In genomic region chr6:125507987-125508655, GRCh38 we compare ENCODE assay signal across 13 cellular contexts.
DNase-seq lines count a peak whose midpoint lies in the region; ATAC-seq and TF ChIP-seq lines count a peak whose summit lies in the region.
"Had no signal": no experiment of that assay in that cellular context is flagged by ENCODE, and none has a peak within 500 bp of the region (broad histone marks: within the 10 kb centered on the region; RNA-seq: fewer than 3 reads in every experiment).

No MANE protein-coding gene starts in this region.

- no peak for TF ChIP-seq CTCF in MCF 10A (IDR thresholded peaks at IDR 0.05; ENCODE audit: unreplicated experiment)
- TF ChIP-seq CTCF in mammary epithelial cell (conservative IDR thresholded peaks at IDR 0.05 in 1 of 2, IDR thresholded peaks at IDR 0.05 in 1 of 2; ENCODE audit: extremely low read depth in 1 of 2, insufficient read depth in 1 of 2, low read depth in 1 of 2, low read length in 2 of 2): no peak
- no peak for TF ChIP-seq CTCF in CD4-positive, alpha-beta T cell (IDR thresholded peaks at IDR 0.05)

- no peak overlapping the region for H3K4me2 ChIP-seq in mammary epithelial cell (ENCODE audit: insufficient read depth, low read depth, low read length)
- H3K4me2 ChIP-seq: KMS-11 had no signal

- H3K4me1 ChIP-seq in mammary epithelial cell (ENCODE audit: insufficient read depth, low read length): no peaks in the 10 kb centered on the region

- H3K27ac ChIP-seq in mammary epithelial cell (ENCODE audit: insufficient read depth, low read depth, low read length): no peak overlapping the region
- no peak overlapping the region for H3K27ac ChIP-seq in CD4-positive, alpha-beta T cell (ENCODE audit: low read depth, low read length)
- H3K27ac ChIP-seq: KMS-11 had no signal

- BruUV-seq in MCF 10A (replicated peaks; lab: Mats Ljungman, UMichigan): no TSS peak
- no TSS peak for BruUV-seq in mammary epithelial cell (replicated peaks; lab: Mats Ljungman, UMichigan)

- H3K27me3 ChIP-seq in mammary epithelial cell (ENCODE audit: insufficient read depth, low read length): no peaks in the 10 kb centered on the region
- H3K27me3 ChIP-seq in CD4-positive, alpha-beta T cell (ENCODE audit: control insufficient read depth, insufficient read depth, low read length): peaks cover 4% of the 10 kb centered on the region

- no peak overlapping the region for H3K27ac Mint-ChIP-seq in MCF 10A (ENCODE audit: low read depth, unreplicated experiment)
- no peak overlapping the region for H3K27ac Mint-ChIP-seq in activated T-helper 2 cell treated with anti-CD3 and anti-CD28 coated beads, Interferon-gamma antibody, Interleukin-2, Interleukin-4, amounts not matched to agents 10 μg/mL and 5 μg/mL and 100 μg/mL, durations not matched to agents 14 hours and 24 hours and 36 hours
- no peak overlapping the region for H3K27ac Mint-ChIP-seq in CD4-positive, alpha-beta T cell
- H3K27ac Mint-ChIP-seq: activated naive CD8-positive, alpha-beta T cell treated with anti-CD3 and anti-CD28 coated beads, Interleukin-2, amount 10 ng/mL, durations not matched to agents 7 days and 5 days had no signal

- H3K36me3 Mint-ChIP-seq in MCF 10A (ENCODE audit: insufficient read depth, unreplicated experiment): no peaks in the 10 kb centered on the region
- no peaks in the 10 kb centered on the region for H3K36me3 Mint-ChIP-seq in activated T-helper 2 cell treated with anti-CD3 and anti-CD28 coated beads, Interferon-gamma antibody, Interleukin-2, Interleukin-4, amounts not matched to agents 10 μg/mL and 5 μg/mL and 100 μg/mL, durations not matched to agents 14 hours and 24 hours and 36 hours (ENCODE audit: low read depth)
- no peaks in the 10 kb centered on the region for H3K36me3 Mint-ChIP-seq in CD4-positive, alpha-beta T cell (ENCODE audit: low read depth)
- H3K36me3 Mint-ChIP-seq: activated naive CD8-positive, alpha-beta T cell treated with anti-CD3 and anti-CD28 coated beads, Interleukin-2, amount 10 ng/mL, durations not matched to agents 7 days and 5 days had no signal

- no peak overlapping the region for H2AFZ ChIP-seq in mammary epithelial cell (ENCODE audit: low read depth, low read length)

- dilution Hi-C loops in mammary epithelial cell (cut with HindIII; ENCODE audit: low sequenced_read_pairs): no loop called here

- in situ Hi-C loops in mammary epithelial cell (cut with MboI; ENCODE audit: low sequenced_read_pairs in 2 of 2): loop anchor here in 1 of 2 donors (25.0 kb wide), 1 partner anchor 254 kb away; no protein-coding TSS in a partner anchor

- no peak overlapping the region for H3K4me3 Mint-ChIP-seq in MCF 10A (ENCODE audit: unreplicated experiment)
- H3K4me3 Mint-ChIP-seq in activated T-helper 2 cell treated with anti-CD3 and anti-CD28 coated beads, Interferon-gamma antibody, Interleukin-2, Interleukin-4, amounts not matched to agents 10 μg/mL and 5 μg/mL and 100 μg/mL, durations not matched to agents 14 hours and 24 hours and 36 hours (ENCODE audit: low read depth): no peak overlapping the region
- H3K4me3 Mint-ChIP-seq in CD4-positive, alpha-beta T cell: no peak overlapping the region
- H3K4me3 Mint-ChIP-seq: activated naive CD8-positive, alpha-beta T cell treated with anti-CD3 and anti-CD28 coated beads, Interleukin-2, amount 10 ng/mL, durations not matched to agents 7 days and 5 days had no signal

- no peaks in the 10 kb centered on the region for H3K9me3 Mint-ChIP-seq in MCF 10A (ENCODE audit: unreplicated experiment)
- H3K9me3 Mint-ChIP-seq in activated T-helper 2 cell treated with anti-CD3 and anti-CD28 coated beads, Interferon-gamma antibody, Interleukin-2, Interleukin-4, amounts not matched to agents 10 μg/mL and 5 μg/mL and 100 μg/mL, durations not matched to agents 14 hours and 24 hours and 36 hours: no peaks in the 10 kb centered on the region
- no peaks in the 10 kb centered on the region for H3K9me3 Mint-ChIP-seq in CD4-positive, alpha-beta T cell
- H3K9me3 Mint-ChIP-seq: activated naive CD8-positive, alpha-beta T cell treated with anti-CD3 and anti-CD28 coated beads, Interleukin-2, amount 10 ng/mL, durations not matched to agents 7 days and 5 days had no signal

- H3K36me3 ChIP-seq in mammary epithelial cell (ENCODE audit: insufficient read depth, low read length): no peaks in the 10 kb centered on the region

- peaks cover 90% of the 10 kb centered on the region for H3K27me3 Mint-ChIP-seq in MCF 10A (ENCODE audit: insufficient read depth, unreplicated experiment)
- peaks cover 2% of the 10 kb centered on the region for H3K27me3 Mint-ChIP-seq in activated T-helper 2 cell treated with anti-CD3 and anti-CD28 coated beads, Interferon-gamma antibody, Interleukin-2, Interleukin-4, amounts not matched to agents 10 μg/mL and 5 μg/mL and 100 μg/mL, durations not matched to agents 14 hours and 24 hours and 36 hours (ENCODE audit: low read depth)
- peaks cover 10% of the 10 kb centered on the region for H3K27me3 Mint-ChIP-seq in CD4-positive, alpha-beta T cell

- WGBS in mammary epithelial cell (ENCODE audit: low coverage, missing lambda C conversion rate): 83% methylated on average over 4 of the region's 4 CpGs

- no peaks in the 10 kb centered on the region for H3K79me2 ChIP-seq in mammary epithelial cell (ENCODE audit: insufficient read depth, low read length)

- no peak for ATAC-seq in CD4-positive, alpha-beta T cell (ENCODE audit: poor library complexity)
- ATAC-seq in HG02938 (IDR thresholded peaks at IDR 0.05; ENCODE audit: unreplicated experiment): no peak
- ATAC-seq: esophagus mucosa had no signal

- no peak overlapping the region for H3K9ac ChIP-seq in mammary epithelial cell (ENCODE audit: insufficient read depth, low read length)
- H3K9ac ChIP-seq: KMS-11 had no signal

- DNase-seq in MCF 10A (ENCODE audit: unreplicated experiment): peak; percentile 11
- DNase-seq in mammary epithelial cell: no peak
- DNase-seq in NCI-H226: peak; percentile 31
- DNase-seq in dermis blood vessel endothelial cell: peak; percentile 73
- peak; percentile 77 for DNase-seq in smooth muscle cell of the brain vasculature (ENCODE audit: low read depth, low spot score)
- no peak for DNase-seq in activated T-helper 2 cell treated with anti-CD3 and anti-CD28 coated beads, Interferon-gamma antibody, Interleukin-2, Interleukin-4, amounts not matched to agents 10 μg/mL and 5 μg/mL and 100 μg/mL, durations not matched to agents 14 hours and 24 hours and 36 hours (ENCODE audit: low spot score)
- DNase-seq in CD4-positive, alpha-beta T cell: no peak
- DNase-seq: activated naive CD8-positive, alpha-beta T cell treated with anti-CD3 and anti-CD28 coated beads, Interleukin-2, amount 10 ng/mL, durations not matched to agents 7 days and 5 days; stimulated activated CD4-positive, alpha-beta T cell treated with anti-CD3 and anti-CD28 coated beads, Interleukin-12 subunit alpha, Interleukin-12 subunit beta, amount 100 ng/mL, for 4 hours; stimulated activated naive CD4-positive, alpha-beta T cell had no signal

- no peaks in the 10 kb centered on the region for H4K20me1 ChIP-seq in mammary epithelial cell (ENCODE audit: insufficient read depth, low read length)

- intact Hi-C loops in MCF 10A (cut with micrococcal nuclease) (no loop called here), mammary epithelial cell (cut with micrococcal nuclease) (no loop called here)
- intact Hi-C loops in activated T-helper 2 cell treated with anti-CD3 and anti-CD28 coated beads, Interferon-gamma antibody, Interleukin-2, Interleukin-4, amounts not matched to agents 10 μg/mL and 5 μg/mL and 100 μg/mL, durations not matched to agents 14 hours and 24 hours and 36 hours (cut with micrococcal nuclease): no loop called here
- intact Hi-C loops in CD4-positive, alpha-beta T cell (cut with DNase I, micrococcal nuclease): no loop called here

- no peak overlapping the region for H3K4me3 ChIP-seq in mammary epithelial cell (replicated peaks in 1 of 3; ENCODE audit: insufficient read depth in 1 of 3, low read depth in 2 of 3, low read length in 3 of 3)

- POLR2A ChIA-PET in MCF 10A (lab: Yijun Ruan, JAX): no interaction called here
- POLR2A ChIA-PET in CD4-positive, alpha-beta T cell (lab: Charles Lee): no interaction called here

- H3K4me1 Mint-ChIP-seq in MCF 10A (ENCODE audit: insufficient read depth, unreplicated experiment): no peaks in the 10 kb centered on the region
- H3K4me1 Mint-ChIP-seq in activated T-helper 2 cell treated with anti-CD3 and anti-CD28 coated beads, Interferon-gamma antibody, Interleukin-2, Interleukin-4, amounts not matched to agents 10 μg/mL and 5 μg/mL and 100 μg/mL, durations not matched to agents 14 hours and 24 hours and 36 hours (ENCODE audit: low read depth): no peaks in the 10 kb centered on the region
- H3K4me1 Mint-ChIP-seq in CD4-positive, alpha-beta T cell (ENCODE audit: low read depth): no peaks in the 10 kb centered on the region
- H3K4me1 Mint-ChIP-seq: activated naive CD8-positive, alpha-beta T cell treated with anti-CD3 and anti-CD28 coated beads, Interleukin-2, amount 10 ng/mL, durations not matched to agents 7 days and 5 days had no signal

- H3K9me3 ChIP-seq in mammary epithelial cell (replicated peaks; ENCODE audit: insufficient read depth, low read length): no peaks in the 10 kb centered on the region
- no peaks in the 10 kb centered on the region for H3K9me3 ChIP-seq in CD4-positive, alpha-beta T cell (ENCODE audit: control insufficient read depth, low read length)

- CTCF ChIA-PET in MCF 10A (lab: Yijun Ruan, JAX): no interaction called here
- CTCF ChIA-PET in mammary epithelial cell (lab: Charles Lee; ENCODE audit: low non-redundant PET): no interaction called here
- CTCF ChIA-PET in CD4-positive, alpha-beta T cell (lab: Charles Lee): no interaction called here

Comparison
In these comparisons a context has a peak if more than half of its experiments do, and no peak if none do; other contexts are left out.
1. DNase-seq: peak in MCF 10A (single experiment), NCI-H226 (single experiment), dermis blood vessel endothelial cell (single experiment) and smooth muscle cell of the brain vasculature (single experiment); none in mammary epithelial cell (single experiment), activated T-helper 2 cell treated with anti-CD3 and anti-CD28 coated beads, Interferon-gamma antibody, Interleukin-2, Interleukin-4, amounts not matched to agents 10 μg/mL and 5 μg/mL and 100 μg/mL, durations not matched to agents 14 hours and 24 hours and 36 hours (single experiment) and CD4-positive, alpha-beta T cell (0 of 10).